Comparison of ENCODE assay signal across 1 cellular context in the genomic region with DNA sequence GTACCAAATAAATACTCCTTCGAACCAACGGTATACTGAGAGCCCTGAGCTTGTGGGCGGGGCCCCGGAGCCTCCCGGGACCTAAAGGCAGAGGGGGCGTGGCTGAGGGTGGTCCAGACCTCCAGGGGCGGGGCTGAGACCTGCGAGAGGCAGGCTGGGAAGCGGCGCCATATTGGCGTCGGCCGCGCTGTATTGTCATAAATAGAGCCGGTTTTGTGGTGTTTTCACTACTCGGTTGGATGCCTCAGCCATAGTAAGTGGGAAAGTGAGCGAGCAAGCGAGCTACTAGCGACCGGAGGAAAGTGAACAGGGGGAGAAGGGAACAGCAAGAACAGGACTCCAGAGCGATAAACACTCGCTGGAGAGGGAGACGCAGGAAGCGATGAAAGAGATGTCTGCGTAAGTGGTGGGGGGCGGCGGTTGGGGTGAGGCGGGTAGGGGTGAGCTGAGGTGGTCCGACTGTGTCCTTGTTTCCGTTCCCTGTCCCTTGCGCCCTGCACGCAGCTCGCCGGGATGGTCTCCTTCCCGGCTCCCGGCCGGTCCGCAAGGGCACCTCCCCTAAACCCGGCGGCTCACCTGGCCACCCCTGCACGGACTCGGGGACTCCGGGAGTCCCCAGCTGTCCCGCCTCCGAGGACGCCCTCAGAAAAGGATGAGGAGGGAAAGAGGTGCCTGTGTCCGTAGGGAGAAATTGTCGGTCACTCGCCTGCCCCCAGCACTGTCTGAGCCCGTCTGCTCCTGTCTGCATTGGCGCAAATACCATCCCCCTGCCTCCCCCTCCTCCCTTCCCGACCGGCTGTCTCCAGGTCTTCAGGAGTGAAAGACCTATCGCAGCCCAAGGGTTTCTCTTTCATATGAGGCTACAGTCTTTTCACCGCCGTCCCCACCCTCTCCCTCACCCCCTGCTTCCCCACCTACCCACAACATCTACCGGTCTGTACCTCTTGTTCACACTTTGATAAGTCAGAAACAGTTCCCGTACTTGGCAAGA.
TF ChIP-seq lines count a peak whose summit lies in the region.

A gene (plus strand): TSS at position 172 of the 991 bp plus-strand sequence. CDS start 211 bp downstream, at position 383.

TF ChIP-seq in HepG2, 621 proteins besides CTCF, POLR2A, EP300 and RAD21 (continued from another document and continues in another):
- TF ChIP-seq, protein P1, sequence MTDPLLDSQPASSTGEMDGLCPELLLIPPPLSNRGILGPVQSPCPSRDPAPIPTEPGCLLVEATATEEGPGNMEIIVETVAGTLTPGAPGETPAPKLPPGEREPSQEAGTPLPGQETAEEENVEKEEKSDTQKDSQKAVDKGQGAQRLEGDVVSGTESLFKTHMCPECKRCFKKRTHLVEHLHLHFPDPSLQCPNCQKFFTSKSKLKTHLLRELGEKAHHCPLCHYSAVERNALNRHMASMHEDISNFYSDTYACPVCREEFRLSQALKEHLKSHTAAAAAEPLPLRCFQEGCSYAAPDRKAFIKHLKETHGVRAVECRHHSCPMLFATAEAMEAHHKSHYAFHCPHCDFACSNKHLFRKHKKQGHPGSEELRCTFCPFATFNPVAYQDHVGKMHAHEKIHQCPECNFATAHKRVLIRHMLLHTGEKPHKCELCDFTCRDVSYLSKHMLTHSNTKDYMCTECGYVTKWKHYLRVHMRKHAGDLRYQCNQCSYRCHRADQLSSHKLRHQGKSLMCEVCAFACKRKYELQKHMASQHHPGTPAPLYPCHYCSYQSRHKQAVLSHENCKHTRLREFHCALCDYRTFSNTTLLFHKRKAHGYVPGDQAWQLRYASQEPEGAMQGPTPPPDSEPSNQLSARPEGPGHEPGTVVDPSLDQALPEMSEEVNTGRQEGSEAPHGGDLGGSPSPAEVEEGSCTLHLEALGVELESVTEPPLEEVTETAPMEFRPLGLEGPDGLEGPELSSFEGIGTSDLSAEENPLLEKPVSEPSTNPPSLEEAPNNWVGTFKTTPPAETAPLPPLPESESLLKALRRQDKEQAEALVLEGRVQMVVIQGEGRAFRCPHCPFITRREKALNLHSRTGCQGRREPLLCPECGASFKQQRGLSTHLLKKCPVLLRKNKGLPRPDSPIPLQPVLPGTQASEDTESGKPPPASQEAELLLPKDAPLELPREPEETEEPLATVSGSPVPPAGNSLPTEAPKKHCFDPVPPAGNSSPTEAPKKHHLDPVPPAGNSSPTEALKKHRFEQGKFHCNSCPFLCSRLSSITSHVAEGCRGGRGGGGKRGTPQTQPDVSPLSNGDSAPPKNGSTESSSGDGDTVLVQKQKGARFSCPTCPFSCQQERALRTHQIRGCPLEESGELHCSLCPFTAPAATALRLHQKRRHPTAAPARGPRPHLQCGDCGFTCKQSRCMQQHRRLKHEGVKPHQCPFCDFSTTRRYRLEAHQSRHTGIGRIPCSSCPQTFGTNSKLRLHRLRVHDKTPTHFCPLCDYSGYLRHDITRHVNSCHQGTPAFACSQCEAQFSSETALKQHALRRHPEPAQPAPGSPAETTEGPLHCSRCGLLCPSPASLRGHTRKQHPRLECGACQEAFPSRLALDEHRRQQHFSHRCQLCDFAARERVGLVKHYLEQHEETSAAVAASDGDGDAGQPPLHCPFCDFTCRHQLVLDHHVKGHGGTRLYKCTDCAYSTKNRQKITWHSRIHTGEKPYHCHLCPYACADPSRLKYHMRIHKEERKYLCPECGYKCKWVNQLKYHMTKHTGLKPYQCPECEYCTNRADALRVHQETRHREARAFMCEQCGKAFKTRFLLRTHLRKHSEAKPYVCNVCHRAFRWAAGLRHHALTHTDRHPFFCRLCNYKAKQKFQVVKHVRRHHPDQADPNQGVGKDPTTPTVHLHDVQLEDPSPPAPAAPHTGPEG (CRISPR knock-in tag; IDR thresholded peaks at IDR 0.05), result no peak
- TF ChIP-seq CHCHD3 (CRISPR knock-in tag; IDR thresholded peaks at IDR 0.05) (no peak), HOXA9 (CRISPR knock-in tag; IDR thresholded peaks at IDR 0.05; ENCODE audit: borderline replicate concordance) (no peak), KMT2A (CRISPR knock-in tag; IDR thresholded peaks at IDR 0.05) (peak; percentile 92), SATB2 (CRISPR knock-in tag; IDR thresholded peaks at IDR 0.05) (no peak), ZFP82 (CRISPR knock-in tag; IDR thresholded peaks at IDR 0.05; ENCODE audit: borderline replicate concordance) (no peak), RFX5 (IDR thresholded peaks at IDR 0.05; ENCODE audit: low read depth, low read length) (no peak), ZNF652 (CRISPR knock-in tag; IDR thresholded peaks at IDR 0.05; ENCODE audit: borderline replicate concordance, low read depth) (no peak), ZNF552 (CRISPR knock-in tag; IDR thresholded peaks at IDR 0.05; ENCODE audit: borderline replicate concordance) (no peak; the same call in 1 of the 2 replicates), ZNF235 (CRISPR knock-in tag; IDR thresholded peaks at IDR 0.05; ENCODE audit: borderline replicate concordance) (peak; percentile 75; the same call in 1 of the 2 replicates), PHF8 (CRISPR knock-in tag; IDR thresholded peaks at IDR 0.05) (peak; percentile 90), ZNF264 (CRISPR knock-in tag; IDR thresholded peaks at IDR 0.05) (no peak), JUN (CRISPR knock-in tag; IDR thresholded peaks at IDR 0.05) (no peak), SRSF1 (optimal IDR thresholded peaks at IDR 0.05; ENCODE audit: low read depth, low read length) (no peak), KLF9 (CRISPR knock-in tag; IDR thresholded peaks at IDR 0.05; ENCODE audit: low read depth) (peak; percentile 87), ZNF781 (CRISPR knock-in tag; IDR thresholded peaks at IDR 0.05; ENCODE audit: borderline replicate concordance, not compliant biosample characterization) (peak; percentile 61)
- TF ChIP-seq, protein P2, sequence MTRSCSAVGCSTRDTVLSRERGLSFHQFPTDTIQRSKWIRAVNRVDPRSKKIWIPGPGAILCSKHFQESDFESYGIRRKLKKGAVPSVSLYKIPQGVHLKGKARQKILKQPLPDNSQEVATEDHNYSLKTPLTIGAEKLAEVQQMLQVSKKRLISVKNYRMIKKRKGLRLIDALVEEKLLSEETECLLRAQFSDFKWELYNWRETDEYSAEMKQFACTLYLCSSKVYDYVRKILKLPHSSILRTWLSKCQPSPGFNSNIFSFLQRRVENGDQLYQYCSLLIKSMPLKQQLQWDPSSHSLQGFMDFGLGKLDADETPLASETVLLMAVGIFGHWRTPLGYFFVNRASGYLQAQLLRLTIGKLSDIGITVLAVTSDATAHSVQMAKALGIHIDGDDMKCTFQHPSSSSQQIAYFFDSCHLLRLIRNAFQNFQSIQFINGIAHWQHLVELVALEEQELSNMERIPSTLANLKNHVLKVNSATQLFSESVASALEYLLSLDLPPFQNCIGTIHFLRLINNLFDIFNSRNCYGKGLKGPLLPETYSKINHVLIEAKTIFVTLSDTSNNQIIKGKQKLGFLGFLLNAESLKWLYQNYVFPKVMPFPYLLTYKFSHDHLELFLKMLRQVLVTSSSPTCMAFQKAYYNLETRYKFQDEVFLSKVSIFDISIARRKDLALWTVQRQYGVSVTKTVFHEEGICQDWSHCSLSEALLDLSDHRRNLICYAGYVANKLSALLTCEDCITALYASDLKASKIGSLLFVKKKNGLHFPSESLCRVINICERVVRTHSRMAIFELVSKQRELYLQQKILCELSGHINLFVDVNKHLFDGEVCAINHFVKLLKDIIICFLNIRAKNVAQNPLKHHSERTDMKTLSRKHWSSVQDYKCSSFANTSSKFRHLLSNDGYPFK (CRISPR knock-in tag; IDR thresholded peaks at IDR 0.05; ENCODE audit: borderline replicate concordance), result peak; percentile 79; the same call in 1 of the 2 replicates
- TF ChIP-seq, protein P3, sequence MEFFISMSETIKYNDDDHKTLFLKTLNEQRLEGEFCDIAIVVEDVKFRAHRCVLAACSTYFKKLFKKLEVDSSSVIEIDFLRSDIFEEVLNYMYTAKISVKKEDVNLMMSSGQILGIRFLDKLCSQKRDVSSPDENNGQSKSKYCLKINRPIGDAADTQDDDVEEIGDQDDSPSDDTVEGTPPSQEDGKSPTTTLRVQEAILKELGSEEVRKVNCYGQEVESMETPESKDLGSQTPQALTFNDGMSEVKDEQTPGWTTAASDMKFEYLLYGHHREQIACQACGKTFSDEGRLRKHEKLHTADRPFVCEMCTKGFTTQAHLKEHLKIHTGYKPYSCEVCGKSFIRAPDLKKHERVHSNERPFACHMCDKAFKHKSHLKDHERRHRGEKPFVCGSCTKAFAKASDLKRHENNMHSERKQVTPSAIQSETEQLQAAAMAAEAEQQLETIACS (CRISPR knock-in tag; IDR thresholded peaks at IDR 0.05), result no peak
- TF ChIP-seq, protein P4, sequence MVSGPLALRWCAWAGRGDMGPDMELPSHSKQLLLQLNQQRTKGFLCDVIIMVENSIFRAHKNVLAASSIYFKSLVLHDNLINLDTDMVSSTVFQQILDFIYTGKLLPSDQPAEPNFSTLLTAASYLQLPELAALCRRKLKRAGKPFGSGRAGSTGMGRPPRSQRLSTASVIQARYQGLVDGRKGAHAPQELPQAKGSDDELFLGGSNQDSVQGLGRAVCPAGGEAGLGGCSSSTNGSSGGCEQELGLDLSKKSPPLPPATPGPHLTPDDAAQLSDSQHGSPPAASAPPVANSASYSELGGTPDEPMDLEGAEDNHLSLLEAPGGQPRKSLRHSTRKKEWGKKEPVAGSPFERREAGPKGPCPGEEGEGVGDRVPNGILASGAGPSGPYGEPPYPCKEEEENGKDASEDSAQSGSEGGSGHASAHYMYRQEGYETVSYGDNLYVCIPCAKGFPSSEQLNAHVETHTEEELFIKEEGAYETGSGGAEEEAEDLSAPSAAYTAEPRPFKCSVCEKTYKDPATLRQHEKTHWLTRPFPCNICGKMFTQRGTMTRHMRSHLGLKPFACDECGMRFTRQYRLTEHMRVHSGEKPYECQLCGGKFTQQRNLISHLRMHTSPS (CRISPR knock-in tag; IDR thresholded peaks at IDR 0.05; ENCODE audit: low read depth), result no peak
- TF ChIP-seq, protein P5, sequence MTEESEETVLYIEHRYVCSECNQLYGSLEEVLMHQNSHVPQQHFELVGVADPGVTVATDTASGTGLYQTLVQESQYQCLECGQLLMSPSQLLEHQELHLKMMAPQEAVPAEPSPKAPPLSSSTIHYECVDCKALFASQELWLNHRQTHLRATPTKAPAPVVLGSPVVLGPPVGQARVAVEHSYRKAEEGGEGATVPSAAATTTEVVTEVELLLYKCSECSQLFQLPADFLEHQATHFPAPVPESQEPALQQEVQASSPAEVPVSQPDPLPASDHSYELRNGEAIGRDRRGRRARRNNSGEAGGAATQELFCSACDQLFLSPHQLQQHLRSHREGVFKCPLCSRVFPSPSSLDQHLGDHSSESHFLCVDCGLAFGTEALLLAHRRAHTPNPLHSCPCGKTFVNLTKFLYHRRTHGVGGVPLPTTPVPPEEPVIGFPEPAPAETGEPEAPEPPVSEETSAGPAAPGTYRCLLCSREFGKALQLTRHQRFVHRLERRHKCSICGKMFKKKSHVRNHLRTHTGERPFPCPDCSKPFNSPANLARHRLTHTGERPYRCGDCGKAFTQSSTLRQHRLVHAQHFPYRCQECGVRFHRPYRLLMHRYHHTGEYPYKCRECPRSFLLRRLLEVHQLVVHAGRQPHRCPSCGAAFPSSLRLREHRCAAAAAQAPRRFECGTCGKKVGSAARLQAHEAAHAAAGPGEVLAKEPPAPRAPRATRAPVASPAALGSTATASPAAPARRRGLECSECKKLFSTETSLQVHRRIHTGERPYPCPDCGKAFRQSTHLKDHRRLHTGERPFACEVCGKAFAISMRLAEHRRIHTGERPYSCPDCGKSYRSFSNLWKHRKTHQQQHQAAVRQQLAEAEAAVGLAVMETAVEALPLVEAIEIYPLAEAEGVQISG (CRISPR knock-in tag; IDR thresholded peaks at IDR 0.05), result peak; percentile 58; the same call in 1 of the 2 replicates
- TF ChIP-seq, protein P6, sequence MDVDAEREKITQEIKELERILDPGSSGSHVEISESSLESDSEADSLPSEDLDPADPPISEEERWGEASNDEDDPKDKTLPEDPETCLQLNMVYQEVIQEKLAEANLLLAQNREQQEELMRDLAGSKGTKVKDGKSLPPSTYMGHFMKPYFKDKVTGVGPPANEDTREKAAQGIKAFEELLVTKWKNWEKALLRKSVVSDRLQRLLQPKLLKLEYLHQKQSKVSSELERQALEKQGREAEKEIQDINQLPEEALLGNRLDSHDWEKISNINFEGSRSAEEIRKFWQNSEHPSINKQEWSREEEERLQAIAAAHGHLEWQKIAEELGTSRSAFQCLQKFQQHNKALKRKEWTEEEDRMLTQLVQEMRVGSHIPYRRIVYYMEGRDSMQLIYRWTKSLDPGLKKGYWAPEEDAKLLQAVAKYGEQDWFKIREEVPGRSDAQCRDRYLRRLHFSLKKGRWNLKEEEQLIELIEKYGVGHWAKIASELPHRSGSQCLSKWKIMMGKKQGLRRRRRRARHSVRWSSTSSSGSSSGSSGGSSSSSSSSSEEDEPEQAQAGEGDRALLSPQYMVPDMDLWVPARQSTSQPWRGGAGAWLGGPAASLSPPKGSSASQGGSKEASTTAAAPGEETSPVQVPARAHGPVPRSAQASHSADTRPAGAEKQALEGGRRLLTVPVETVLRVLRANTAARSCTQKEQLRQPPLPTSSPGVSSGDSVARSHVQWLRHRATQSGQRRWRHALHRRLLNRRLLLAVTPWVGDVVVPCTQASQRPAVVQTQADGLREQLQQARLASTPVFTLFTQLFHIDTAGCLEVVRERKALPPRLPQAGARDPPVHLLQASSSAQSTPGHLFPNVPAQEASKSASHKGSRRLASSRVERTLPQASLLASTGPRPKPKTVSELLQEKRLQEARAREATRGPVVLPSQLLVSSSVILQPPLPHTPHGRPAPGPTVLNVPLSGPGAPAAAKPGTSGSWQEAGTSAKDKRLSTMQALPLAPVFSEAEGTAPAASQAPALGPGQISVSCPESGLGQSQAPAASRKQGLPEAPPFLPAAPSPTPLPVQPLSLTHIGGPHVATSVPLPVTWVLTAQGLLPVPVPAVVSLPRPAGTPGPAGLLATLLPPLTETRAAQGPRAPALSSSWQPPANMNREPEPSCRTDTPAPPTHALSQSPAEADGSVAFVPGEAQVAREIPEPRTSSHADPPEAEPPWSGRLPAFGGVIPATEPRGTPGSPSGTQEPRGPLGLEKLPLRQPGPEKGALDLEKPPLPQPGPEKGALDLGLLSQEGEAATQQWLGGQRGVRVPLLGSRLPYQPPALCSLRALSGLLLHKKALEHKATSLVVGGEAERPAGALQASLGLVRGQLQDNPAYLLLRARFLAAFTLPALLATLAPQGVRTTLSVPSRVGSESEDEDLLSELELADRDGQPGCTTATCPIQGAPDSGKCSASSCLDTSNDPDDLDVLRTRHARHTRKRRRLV (CRISPR knock-in tag; IDR thresholded peaks at IDR 0.05), result peak; percentile 71; the same call in 1 of the 2 replicates
